2 cellular contexts compared by ENCODE assay signal in the genomic region with DNA sequence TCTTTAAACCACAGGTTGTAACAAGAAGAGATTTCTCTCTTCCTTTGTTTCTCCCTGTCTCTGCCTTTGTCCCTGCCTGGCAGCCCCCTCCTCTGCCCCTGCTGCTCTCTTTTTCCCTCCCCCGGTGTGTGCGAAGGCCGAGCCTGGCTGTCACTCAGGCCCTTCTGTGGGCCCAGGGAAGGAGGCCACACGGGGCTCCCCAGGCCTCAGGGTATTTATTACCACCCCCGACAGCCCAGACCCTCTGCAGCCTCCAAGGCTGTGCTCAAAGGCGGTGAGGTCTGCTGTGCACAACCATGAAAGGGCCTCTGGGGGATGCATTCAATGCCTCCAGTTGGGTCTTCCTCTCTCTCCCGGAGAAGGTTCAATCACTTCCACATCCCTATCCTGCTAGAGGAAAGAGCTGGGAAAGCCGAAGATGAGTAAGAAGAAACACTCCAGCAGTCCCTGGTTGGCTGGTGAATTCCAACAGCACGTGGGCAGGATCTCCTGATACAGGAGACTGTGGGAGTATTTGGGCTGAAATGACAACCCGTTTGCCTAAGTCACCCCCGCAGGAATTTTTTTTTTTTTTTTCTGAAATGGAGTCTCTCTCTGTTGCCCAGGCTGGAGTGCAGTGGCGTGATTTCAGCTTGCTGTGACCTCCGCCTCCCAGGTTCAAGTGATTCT.
TF ChIP-seq lines count a peak whose summit lies in the region.

No MANE protein-coding gene starts in this region.

TF ChIP-seq in SK-N-SH, 30 proteins besides CTCF, POLR2A, EP300 and RAD21:
- no peak for TF ChIP-seq FOXM1 (IDR thresholded peaks at IDR 0.05; ENCODE audit: low read depth)
- TF ChIP-seq ELF1 (IDR thresholded peaks at IDR 0.05): no peak
- TF ChIP-seq SIN3A (IDR thresholded peaks at IDR 0.05; ENCODE audit: borderline replicate concordance, low read depth, low read length): no peak
- TF ChIP-seq GATA2 (CRISPR knock-in tag; IDR thresholded peaks at IDR 0.05): no peak
TF ChIP-seq in SK-N-SH: peak in this region for 0.

TF ChIP-seq in SK-N-SH treated with all-trans-retinoic acid at 6 μM for 48 hours, 23 proteins besides CTCF, POLR2A, EP300 and RAD21:
- no peak for TF ChIP-seq CSDC2 (CRISPR knock-in tag; IDR thresholded peaks at IDR 0.05)
- TF ChIP-seq ZFP3 (CRISPR knock-in tag; IDR thresholded peaks at IDR 0.05): no peak
- no peak for TF ChIP-seq SNAI2 (CRISPR knock-in tag; IDR thresholded peaks at IDR 0.05)
- no peak for TF ChIP-seq TCF4 (CRISPR knock-in tag; IDR thresholded peaks at IDR 0.05; ENCODE audit: borderline replicate concordance)
- no peak for TF ChIP-seq ZFP30 (CRISPR knock-in tag; IDR thresholded peaks at IDR 0.05)
- TF ChIP-seq BACH2 (CRISPR knock-in tag; IDR thresholded peaks at IDR 0.05; ENCODE audit: borderline replicate concordance): no peak
- TF ChIP-seq, protein P1, sequence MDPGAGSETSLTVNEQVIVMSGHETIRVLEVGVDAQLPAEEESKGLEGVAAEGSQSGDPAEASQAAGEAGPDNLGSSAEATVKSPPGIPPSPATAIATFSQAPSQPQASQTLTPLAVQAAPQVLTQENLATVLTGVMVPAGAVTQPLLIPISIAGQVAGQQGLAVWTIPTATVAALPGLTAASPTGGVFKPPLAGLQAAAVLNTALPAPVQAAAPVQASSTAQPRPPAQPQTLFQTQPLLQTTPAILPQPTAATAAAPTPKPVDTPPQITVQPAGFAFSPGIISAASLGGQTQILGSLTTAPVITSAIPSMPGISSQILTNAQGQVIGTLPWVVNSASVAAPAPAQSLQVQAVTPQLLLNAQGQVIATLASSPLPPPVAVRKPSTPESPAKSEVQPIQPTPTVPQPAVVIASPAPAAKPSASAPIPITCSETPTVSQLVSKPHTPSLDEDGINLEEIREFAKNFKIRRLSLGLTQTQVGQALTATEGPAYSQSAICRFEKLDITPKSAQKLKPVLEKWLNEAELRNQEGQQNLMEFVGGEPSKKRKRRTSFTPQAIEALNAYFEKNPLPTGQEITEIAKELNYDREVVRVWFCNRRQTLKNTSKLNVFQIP (CRISPR knock-in tag; IDR thresholded peaks at IDR 0.05; ENCODE audit: borderline replicate concordance, low read depth): no peak
- TF ChIP-seq ZC3H10 (CRISPR knock-in tag; IDR thresholded peaks at IDR 0.05): no peak
- TF ChIP-seq OSR1 (CRISPR knock-in tag; IDR thresholded peaks at IDR 0.05): no peak
- TF ChIP-seq ZNF70 (CRISPR knock-in tag; IDR thresholded peaks at IDR 0.05): no peak
- TF ChIP-seq RARB (CRISPR knock-in tag; IDR thresholded peaks at IDR 0.05): no peak
- TF ChIP-seq, protein P2, sequence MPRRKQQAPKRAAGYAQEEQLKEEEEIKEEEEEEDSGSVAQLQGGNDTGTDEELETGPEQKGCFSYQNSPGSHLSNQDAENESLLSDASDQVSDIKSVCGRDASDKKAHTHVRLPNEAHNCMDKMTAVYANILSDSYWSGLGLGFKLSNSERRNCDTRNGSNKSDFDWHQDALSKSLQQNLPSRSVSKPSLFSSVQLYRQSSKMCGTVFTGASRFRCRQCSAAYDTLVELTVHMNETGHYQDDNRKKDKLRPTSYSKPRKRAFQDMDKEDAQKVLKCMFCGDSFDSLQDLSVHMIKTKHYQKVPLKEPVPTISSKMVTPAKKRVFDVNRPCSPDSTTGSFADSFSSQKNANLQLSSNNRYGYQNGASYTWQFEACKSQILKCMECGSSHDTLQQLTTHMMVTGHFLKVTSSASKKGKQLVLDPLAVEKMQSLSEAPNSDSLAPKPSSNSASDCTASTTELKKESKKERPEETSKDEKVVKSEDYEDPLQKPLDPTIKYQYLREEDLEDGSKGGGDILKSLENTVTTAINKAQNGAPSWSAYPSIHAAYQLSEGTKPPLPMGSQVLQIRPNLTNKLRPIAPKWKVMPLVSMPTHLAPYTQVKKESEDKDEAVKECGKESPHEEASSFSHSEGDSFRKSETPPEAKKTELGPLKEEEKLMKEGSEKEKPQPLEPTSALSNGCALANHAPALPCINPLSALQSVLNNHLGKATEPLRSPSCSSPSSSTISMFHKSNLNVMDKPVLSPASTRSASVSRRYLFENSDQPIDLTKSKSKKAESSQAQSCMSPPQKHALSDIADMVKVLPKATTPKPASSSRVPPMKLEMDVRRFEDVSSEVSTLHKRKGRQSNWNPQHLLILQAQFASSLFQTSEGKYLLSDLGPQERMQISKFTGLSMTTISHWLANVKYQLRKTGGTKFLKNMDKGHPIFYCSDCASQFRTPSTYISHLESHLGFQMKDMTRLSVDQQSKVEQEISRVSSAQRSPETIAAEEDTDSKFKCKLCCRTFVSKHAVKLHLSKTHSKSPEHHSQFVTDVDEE (CRISPR knock-in tag; IDR thresholded peaks at IDR 0.05): no peak
- TF ChIP-seq, protein P3, sequence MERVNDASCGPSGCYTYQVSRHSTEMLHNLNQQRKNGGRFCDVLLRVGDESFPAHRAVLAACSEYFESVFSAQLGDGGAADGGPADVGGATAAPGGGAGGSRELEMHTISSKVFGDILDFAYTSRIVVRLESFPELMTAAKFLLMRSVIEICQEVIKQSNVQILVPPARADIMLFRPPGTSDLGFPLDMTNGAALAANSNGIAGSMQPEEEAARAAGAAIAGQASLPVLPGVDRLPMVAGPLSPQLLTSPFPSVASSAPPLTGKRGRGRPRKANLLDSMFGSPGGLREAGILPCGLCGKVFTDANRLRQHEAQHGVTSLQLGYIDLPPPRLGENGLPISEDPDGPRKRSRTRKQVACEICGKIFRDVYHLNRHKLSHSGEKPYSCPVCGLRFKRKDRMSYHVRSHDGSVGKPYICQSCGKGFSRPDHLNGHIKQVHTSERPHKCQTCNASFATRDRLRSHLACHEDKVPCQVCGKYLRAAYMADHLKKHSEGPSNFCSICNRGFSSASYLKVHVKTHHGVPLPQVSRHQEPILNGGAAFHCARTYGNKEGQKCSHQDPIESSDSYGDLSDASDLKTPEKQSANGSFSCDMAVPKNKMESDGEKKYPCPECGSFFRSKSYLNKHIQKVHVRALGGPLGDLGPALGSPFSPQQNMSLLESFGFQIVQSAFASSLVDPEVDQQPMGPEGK (CRISPR knock-in tag; IDR thresholded peaks at IDR 0.05; ENCODE audit: borderline replicate concordance): no peak
